ENCODE assay signal across 12 cellular contexts in genomic region chr18:13623348-13623747, GRCh38.
"Had no signal": no experiment of that assay in that cellular context is flagged by ENCODE, and none has a peak within 500 bp of the region (broad histone marks: within the 10 kb centered on the region; RNA-seq: fewer than 3 reads in every experiment).

No MANE protein-coding gene starts in this region.

- H3K27ac ChIP-seq: adrenal gland, gastrocnemius medialis, parathyroid adenoma, skin epidermis, transverse colon had no signal

- H3K9me3 ChIP-seq: adrenal gland, gastrocnemius medialis, transverse colon had no signal

- ATAC-seq: gastrocnemius medialis had no signal

- DNase-seq: activated CD4-positive, alpha-beta T cell treated with anti-CD3 and anti-CD28 coated beads, Interleukin-2, amount 50 U/mL, for 4 hours; activated CD4-positive, CD25-positive, alpha-beta regulatory T cell treated with anti-CD3 and anti-CD28 coated beads, Interleukin-2, amount 50 U/mL, for 72 hours; activated CD8-positive, alpha-beta memory T cell treated with anti-CD3 and anti-CD28 coated beads, Interleukin-2, amount 50 U/mL, for 4 hours; activated naive CD4-positive, alpha-beta T cell treated with anti-CD3 and anti-CD28 coated beads, Interleukin-2, amount 50 U/mL, for 16 hours; adrenal gland; effector CD8-positive, alpha-beta T cell; gastrocnemius medialis; retina; stimulated activated CD4-positive, alpha-beta T cell treated with anti-CD3 and anti-CD28 coated beads, Interleukin-4, amount 100 ng/mL, for 4 hours; transverse colon had no signal

- H3K4me3 ChIP-seq: adrenal gland, gastrocnemius medialis, skin epidermis, transverse colon had no signal

- H3K4me1 ChIP-seq: parathyroid adenoma, transverse colon had no signal

- H2AFZ ChIP-seq: parathyroid adenoma had no signal

- H3K27me3 ChIP-seq: adrenal gland, gastrocnemius medialis, transverse colon had no signal

- H3K79me2 ChIP-seq: parathyroid adenoma had no signal

- H3K9ac ChIP-seq: parathyroid adenoma had no signal

- H3K36me3 ChIP-seq: transverse colon had no signal
